In genomic region chr11:46633291-46634217, GRCh38 we compare ENCODE assay signal across 1 cellular context.
TF ChIP-seq lines count a peak whose summit lies in the region.

No MANE protein-coding gene starts in this region.

TF ChIP-seq in HepG2, 621 proteins besides CTCF, POLR2A, EP300 and RAD21 (continued from another document and continues in another):
- no peak for TF ChIP-seq ZBTB2 (CRISPR knock-in tag; IDR thresholded peaks at IDR 0.05; ENCODE audit: low read depth)
- TF ChIP-seq DRAP1 (CRISPR knock-in tag; IDR thresholded peaks at IDR 0.05): no peak
- no peak for TF ChIP-seq DDIT3 (CRISPR knock-in tag; IDR thresholded peaks at IDR 0.05)
- 0 out of 2 replicates have a peak, but pooled peaks have one; percentile 15 for TF ChIP-seq GFI1 (CRISPR knock-in tag; IDR thresholded peaks at IDR 0.05; ENCODE audit: borderline replicate concordance)
- TF ChIP-seq ATAD3A (CRISPR knock-in tag; IDR thresholded peaks at IDR 0.05): no peak
- TF ChIP-seq ZBTB25 (CRISPR knock-in tag; IDR thresholded peaks at IDR 0.05): no peak
- TF ChIP-seq SMARCC2 (IDR thresholded peaks at IDR 0.05): no peak
- TF ChIP-seq HIC2 (CRISPR knock-in tag; IDR thresholded peaks at IDR 0.05; ENCODE audit: low read depth): no peak
- TF ChIP-seq ZC3H4 (CRISPR knock-in tag; IDR thresholded peaks at IDR 0.05; ENCODE audit: borderline replicate concordance): no peak
- no peak for TF ChIP-seq ZFP90 (CRISPR knock-in tag; IDR thresholded peaks at IDR 0.05; ENCODE audit: borderline replicate concordance)
- no peak for TF ChIP-seq ZNF432 (CRISPR knock-in tag; IDR thresholded peaks at IDR 0.05; ENCODE audit: borderline replicate concordance)
- no peak for TF ChIP-seq PRPF4 (IDR thresholded peaks at IDR 0.05; ENCODE audit: low read depth, low read length, poor library complexity, severe bottlenecking)
- no peak for TF ChIP-seq KLF13 (CRISPR knock-in tag; IDR thresholded peaks at IDR 0.05)
- TF ChIP-seq RNF219 (CRISPR knock-in tag; IDR thresholded peaks at IDR 0.05): no peak
- TF ChIP-seq DPF2 (CRISPR knock-in tag; IDR thresholded peaks at IDR 0.05; ENCODE audit: borderline replicate concordance, low read depth): no peak
- no peak for TF ChIP-seq ZNF782 (CRISPR knock-in tag; IDR thresholded peaks at IDR 0.05; ENCODE audit: borderline replicate concordance)
- no peak for TF ChIP-seq ATF5 (CRISPR knock-in tag; IDR thresholded peaks at IDR 0.05; ENCODE audit: low read depth)
- TF ChIP-seq ZNF230 (CRISPR knock-in tag; IDR thresholded peaks at IDR 0.05): no peak
- TF ChIP-seq BORCS8-MEF2B (CRISPR knock-in tag; IDR thresholded peaks at IDR 0.05): no peak
- TF ChIP-seq SKI (IDR thresholded peaks at IDR 0.05; ENCODE audit: partially characterized antibody): no peak
- no peak for TF ChIP-seq EHMT2 (IDR thresholded peaks at IDR 0.05; ENCODE audit: borderline replicate concordance, low read depth, low read length)
- no peak for TF ChIP-seq ZNF205 (CRISPR knock-in tag; IDR thresholded peaks at IDR 0.05)
- TF ChIP-seq CENPX (CRISPR knock-in tag; IDR thresholded peaks at IDR 0.05): no peak
- TF ChIP-seq ZNF510 (CRISPR knock-in tag; IDR thresholded peaks at IDR 0.05; ENCODE audit: low read depth): no peak
- 0 out of 2 replicates have a peak, but pooled peaks have one; percentile 13 for TF ChIP-seq ZNF687 (CRISPR knock-in tag; IDR thresholded peaks at IDR 0.05)
- no peak for TF ChIP-seq NR2C2 (CRISPR knock-in tag; IDR thresholded peaks at IDR 0.05; ENCODE audit: borderline replicate concordance)
- TF ChIP-seq NRL (CRISPR knock-in tag; IDR thresholded peaks at IDR 0.05; ENCODE audit: borderline replicate concordance): no peak
- TF ChIP-seq CREM (IDR thresholded peaks at IDR 0.05): peak; percentile 44; the same call in 1 of the 2 replicates
- TF ChIP-seq CREM (CRISPR knock-in tag; IDR thresholded peaks at IDR 0.05): no peak
- TF ChIP-seq ZNF44 (CRISPR knock-in tag; IDR thresholded peaks at IDR 0.05): no peak
- TF ChIP-seq NR3C1 (CRISPR knock-in tag; IDR thresholded peaks at IDR 0.05): no peak
- TF ChIP-seq FOXJ3 (CRISPR knock-in tag; IDR thresholded peaks at IDR 0.05; ENCODE audit: borderline replicate concordance): no peak
- TF ChIP-seq FOXP1 (IDR thresholded peaks at IDR 0.05): no peak
- TF ChIP-seq FOXP1 (CRISPR knock-in tag; IDR thresholded peaks at IDR 0.05): 0 out of 2 replicates have a peak, but pooled peaks have one; percentile 10
- TF ChIP-seq THAP7 (CRISPR knock-in tag; IDR thresholded peaks at IDR 0.05): no peak
- no peak for TF ChIP-seq CREB3 (CRISPR knock-in tag; IDR thresholded peaks at IDR 0.05)
- no peak for TF ChIP-seq ZNF557 (CRISPR knock-in tag; IDR thresholded peaks at IDR 0.05)
- TF ChIP-seq ZGPAT (CRISPR knock-in tag; IDR thresholded peaks at IDR 0.05): no peak
- no peak for TF ChIP-seq ZNF484 (CRISPR knock-in tag; IDR thresholded peaks at IDR 0.05; ENCODE audit: borderline replicate concordance, low read depth)
- TF ChIP-seq MIER3 (CRISPR knock-in tag; IDR thresholded peaks at IDR 0.05; ENCODE audit: borderline replicate concordance): no peak
- TF ChIP-seq ZNF569 (CRISPR knock-in tag; IDR thresholded peaks at IDR 0.05; ENCODE audit: borderline replicate concordance): no peak
- TF ChIP-seq RARA (CRISPR knock-in tag; IDR thresholded peaks at IDR 0.05): 0 out of 2 replicates have a peak, but pooled peaks have one; percentile 14
- no peak for TF ChIP-seq ZSCAN20 (CRISPR knock-in tag; IDR thresholded peaks at IDR 0.05; ENCODE audit: borderline replicate concordance)
- TF ChIP-seq ZNF790 (CRISPR knock-in tag; IDR thresholded peaks at IDR 0.05; ENCODE audit: borderline replicate concordance): no peak
- no peak for TF ChIP-seq ZNF597 (CRISPR knock-in tag; IDR thresholded peaks at IDR 0.05)
- 0 out of 2 replicates have a peak, but pooled peaks have one; percentile 23 for TF ChIP-seq PPARG (CRISPR knock-in tag; conservative IDR thresholded peaks at IDR 0.05)
- no peak for TF ChIP-seq ZNF709 (CRISPR knock-in tag; IDR thresholded peaks at IDR 0.05)
- TF ChIP-seq TOPORS (CRISPR knock-in tag; IDR thresholded peaks at IDR 0.05): no peak
